ENCODE assay signal across 1 cellular context in genomic region chr18:11909081-11909410, GRCh38.
TF ChIP-seq lines count a peak whose summit lies in the region.

No MANE protein-coding gene starts in this region.

TF ChIP-seq in K562, 482 proteins besides CTCF, POLR2A, EP300 and RAD21:
- TF ChIP-seq HMG20B (CRISPR knock-in tag; IDR thresholded peaks at IDR 0.05) (no peak), SRSF9 (IDR thresholded peaks at IDR 0.05; ENCODE audit: borderline replicate concordance, low read depth, low read length) (no peak), ELF2 (CRISPR knock-in tag; IDR thresholded peaks at IDR 0.05) (no peak), COPS2 (conservative IDR thresholded peaks at IDR 0.05) (no peak), ZNF780A (CRISPR knock-in tag; IDR thresholded peaks at IDR 0.05) (no peak), SP2 (IDR thresholded peaks at IDR 0.05; ENCODE audit: extremely low read depth, low read depth, low read length, poor library complexity, severe bottlenecking) (no peak), FOXP1 (CRISPR knock-in tag; IDR thresholded peaks at IDR 0.05) (no peak), GTF3C2 (IDR thresholded peaks at IDR 0.05; ENCODE audit: borderline replicate concordance, extremely low read depth, insufficient read length) (no peak), NR2C1 (IDR thresholded peaks at IDR 0.05) (no peak), NR2C1 (tag; IDR thresholded peaks at IDR 0.05) (no peak), ZNF3 (CRISPR knock-in tag; IDR thresholded peaks at IDR 0.05) (no peak), ZNF197 (CRISPR knock-in tag; IDR thresholded peaks at IDR 0.05; ENCODE audit: low read depth) (no peak), ZNF347 (CRISPR knock-in tag; IDR thresholded peaks at IDR 0.05; ENCODE audit: low read depth) (no peak), RBM39 (optimal IDR thresholded peaks at IDR 0.05; ENCODE audit: low read depth, low read length) (no peak), IRF2 (CRISPR knock-in tag; IDR thresholded peaks at IDR 0.05) (no peak), ZNF212 (CRISPR knock-in tag; IDR thresholded peaks at IDR 0.05) (no peak), ESRRA (IDR thresholded peaks at IDR 0.05; ENCODE audit: borderline replicate concordance, low read depth) (no peak)
- TF ChIP-seq, protein P1, sequence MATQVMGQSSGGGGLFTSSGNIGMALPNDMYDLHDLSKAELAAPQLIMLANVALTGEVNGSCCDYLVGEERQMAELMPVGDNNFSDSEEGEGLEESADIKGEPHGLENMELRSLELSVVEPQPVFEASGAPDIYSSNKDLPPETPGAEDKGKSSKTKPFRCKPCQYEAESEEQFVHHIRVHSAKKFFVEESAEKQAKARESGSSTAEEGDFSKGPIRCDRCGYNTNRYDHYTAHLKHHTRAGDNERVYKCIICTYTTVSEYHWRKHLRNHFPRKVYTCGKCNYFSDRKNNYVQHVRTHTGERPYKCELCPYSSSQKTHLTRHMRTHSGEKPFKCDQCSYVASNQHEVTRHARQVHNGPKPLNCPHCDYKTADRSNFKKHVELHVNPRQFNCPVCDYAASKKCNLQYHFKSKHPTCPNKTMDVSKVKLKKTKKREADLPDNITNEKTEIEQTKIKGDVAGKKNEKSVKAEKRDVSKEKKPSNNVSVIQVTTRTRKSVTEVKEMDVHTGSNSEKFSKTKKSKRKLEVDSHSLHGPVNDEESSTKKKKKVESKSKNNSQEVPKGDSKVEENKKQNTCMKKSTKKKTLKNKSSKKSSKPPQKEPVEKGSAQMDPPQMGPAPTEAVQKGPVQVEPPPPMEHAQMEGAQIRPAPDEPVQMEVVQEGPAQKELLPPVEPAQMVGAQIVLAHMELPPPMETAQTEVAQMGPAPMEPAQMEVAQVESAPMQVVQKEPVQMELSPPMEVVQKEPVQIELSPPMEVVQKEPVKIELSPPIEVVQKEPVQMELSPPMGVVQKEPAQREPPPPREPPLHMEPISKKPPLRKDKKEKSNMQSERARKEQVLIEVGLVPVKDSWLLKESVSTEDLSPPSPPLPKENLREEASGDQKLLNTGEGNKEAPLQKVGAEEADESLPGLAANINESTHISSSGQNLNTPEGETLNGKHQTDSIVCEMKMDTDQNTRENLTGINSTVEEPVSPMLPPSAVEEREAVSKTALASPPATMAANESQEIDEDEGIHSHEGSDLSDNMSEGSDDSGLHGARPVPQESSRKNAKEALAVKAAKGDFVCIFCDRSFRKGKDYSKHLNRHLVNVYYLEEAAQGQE (CRISPR knock-in tag; IDR thresholded peaks at IDR 0.05; ENCODE audit: low read depth) = no peak
- TF ChIP-seq, protein P2, sequence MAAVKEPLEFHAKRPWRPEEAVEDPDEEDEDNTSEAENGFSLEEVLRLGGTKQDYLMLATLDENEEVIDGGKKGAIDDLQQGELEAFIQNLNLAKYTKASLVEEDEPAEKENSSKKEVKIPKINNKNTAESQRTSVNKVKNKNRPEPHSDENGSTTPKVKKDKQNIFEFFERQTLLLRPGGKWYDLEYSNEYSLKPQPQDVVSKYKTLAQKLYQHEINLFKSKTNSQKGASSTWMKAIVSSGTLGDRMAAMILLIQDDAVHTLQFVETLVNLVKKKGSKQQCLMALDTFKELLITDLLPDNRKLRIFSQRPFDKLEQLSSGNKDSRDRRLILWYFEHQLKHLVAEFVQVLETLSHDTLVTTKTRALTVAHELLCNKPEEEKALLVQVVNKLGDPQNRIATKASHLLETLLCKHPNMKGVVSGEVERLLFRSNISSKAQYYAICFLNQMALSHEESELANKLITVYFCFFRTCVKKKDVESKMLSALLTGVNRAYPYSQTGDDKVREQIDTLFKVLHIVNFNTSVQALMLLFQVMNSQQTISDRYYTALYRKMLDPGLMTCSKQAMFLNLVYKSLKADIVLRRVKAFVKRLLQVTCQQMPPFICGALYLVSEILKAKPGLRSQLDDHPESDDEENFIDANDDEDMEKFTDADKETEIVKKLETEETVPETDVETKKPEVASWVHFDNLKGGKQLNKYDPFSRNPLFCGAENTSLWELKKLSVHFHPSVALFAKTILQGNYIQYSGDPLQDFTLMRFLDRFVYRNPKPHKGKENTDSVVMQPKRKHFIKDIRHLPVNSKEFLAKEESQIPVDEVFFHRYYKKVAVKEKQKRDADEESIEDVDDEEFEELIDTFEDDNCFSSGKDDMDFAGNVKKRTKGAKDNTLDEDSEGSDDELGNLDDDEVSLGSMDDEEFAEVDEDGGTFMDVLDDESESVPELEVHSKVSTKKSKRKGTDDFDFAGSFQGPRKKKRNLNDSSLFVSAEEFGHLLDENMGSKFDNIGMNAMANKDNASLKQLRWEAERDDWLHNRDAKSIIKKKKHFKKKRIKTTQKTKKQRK (IDR thresholded peaks at IDR 0.05; ENCODE audit: borderline replicate concordance, low read depth, low read length) = no peak
- TF ChIP-seq, protein P3, sequence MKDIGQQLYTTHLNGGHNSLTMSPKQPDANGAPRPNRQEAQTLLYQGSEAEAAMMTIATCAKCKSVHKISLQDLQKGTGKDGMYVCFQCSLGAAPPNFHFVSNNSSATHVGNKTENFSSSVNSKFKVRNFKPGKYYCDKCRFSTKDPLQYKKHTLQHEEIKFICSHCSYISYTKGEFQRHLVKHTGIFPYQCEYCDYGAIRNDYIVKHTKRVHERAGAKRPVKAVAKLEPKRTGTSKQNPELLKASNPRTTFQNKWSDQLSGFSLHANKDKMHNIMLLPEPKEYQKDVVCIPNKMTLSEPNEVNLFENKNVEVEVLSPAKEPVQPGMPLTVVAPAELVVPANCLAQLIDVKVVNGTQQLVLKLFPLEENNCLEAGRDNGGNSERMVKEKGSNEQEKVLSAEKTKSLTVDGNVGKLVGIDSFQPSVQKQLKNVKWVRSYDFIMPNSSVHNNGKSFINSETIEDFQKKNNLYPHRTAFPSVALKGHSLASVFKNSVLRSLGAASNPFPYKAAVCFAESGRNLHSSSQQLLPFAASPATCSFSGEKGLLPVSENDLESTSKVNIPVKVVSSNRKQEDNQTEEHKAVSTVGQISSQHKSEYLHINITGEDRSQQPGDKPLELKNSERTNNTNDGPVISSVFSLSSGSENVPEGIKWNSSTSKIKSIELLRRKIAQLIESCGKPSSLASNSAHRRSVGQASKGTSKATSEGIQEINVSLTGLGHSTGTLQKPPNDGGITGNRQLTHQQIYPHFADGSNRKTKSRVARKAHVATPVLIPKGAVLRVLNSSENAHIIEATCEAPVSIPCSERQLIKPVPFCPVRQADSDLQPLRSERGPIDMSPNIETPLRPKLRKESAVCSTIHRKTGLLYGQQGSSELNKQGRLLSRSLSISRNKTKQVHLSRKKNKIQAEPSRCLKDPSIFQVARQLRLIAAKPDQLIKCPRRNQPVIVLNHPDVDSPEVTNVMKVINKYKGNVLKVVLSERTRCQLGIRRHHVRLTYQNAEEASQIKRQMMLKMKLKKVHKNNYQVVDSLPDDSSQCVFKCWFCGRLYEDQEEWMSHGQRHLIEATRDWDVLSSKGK (CRISPR knock-in tag; IDR thresholded peaks at IDR 0.05) = no peak
TF ChIP-seq in K562: peak in this region for 0.
